ENCODE assay signal across 8 cellular contexts in genomic region chr14:60248697-60249314, GRCh38.
A peak's percentile ranks its signal among the peaks of the same experiment; 100 is the strongest.
DNase-seq lines count a peak whose midpoint lies in the region; ATAC-seq and TF ChIP-seq lines count a peak whose summit lies in the region.

PPM1A (plus strand) TSS chr14:60249221; CDS start chr14:60282704, 33,483 bp downstream.

- peak within 1 kb of the TSS; percentile 81 for H3K4me3 ChIP-seq in AG09309 (ENCODE audit: control insufficient read depth, low read depth, low read length)

- DNase-seq in AG09309 (ENCODE audit: low read depth) (peak; percentile 81), NCI-H446 (lab: John Stamatoyannopoulos, UW) (peak; percentile 81 to 96), iris pigment epithelial cell (ENCODE audit: low read depth) (peak; percentile 94)
- peak; percentile 83 for DNase-seq in activated CD4-positive, CD25-positive, alpha-beta regulatory T cell treated with anti-CD3 and anti-CD28 coated beads, Interleukin-2, amount 50 U/mL, for 16 hours (ENCODE audit: low read depth, low spot score)
- DNase-seq in central memory CD4-positive, alpha-beta T cell = peak; percentile 93
- peak; percentile 92 to 93 for DNase-seq in stimulated activated CD4-positive, alpha-beta T cell treated with anti-CD3 and anti-CD28 coated beads, Interleukin-12 subunit alpha, Interleukin-12 subunit beta, amount 100 ng/mL, for 24 hours (ENCODE audit: low read depth in 2 of 2)

- TF ChIP-seq CTCF in AG09309 (IDR thresholded peaks at IDR 0.05; ENCODE audit: control insufficient read depth, insufficient read depth, low read depth, low read length, missing control alignments) = no peak

- ATAC-seq in GM19025 (IDR thresholded peaks at IDR 0.05; ENCODE audit: low read depth, unreplicated experiment) (peak; percentile 66), HG03280 (IDR thresholded peaks at IDR 0.05; ENCODE audit: unreplicated experiment) (peak; percentile 70)

Comparison
In these comparisons a context has a peak if more than half of its experiments do, and no peak if none do; other contexts are left out.
1. Peak in every context shown above with its lines: DNase-seq, ATAC-seq and H3K4me3 ChIP-seq.